Comparison of ENCODE assay signal across 8 cellular contexts in the genomic region with DNA sequence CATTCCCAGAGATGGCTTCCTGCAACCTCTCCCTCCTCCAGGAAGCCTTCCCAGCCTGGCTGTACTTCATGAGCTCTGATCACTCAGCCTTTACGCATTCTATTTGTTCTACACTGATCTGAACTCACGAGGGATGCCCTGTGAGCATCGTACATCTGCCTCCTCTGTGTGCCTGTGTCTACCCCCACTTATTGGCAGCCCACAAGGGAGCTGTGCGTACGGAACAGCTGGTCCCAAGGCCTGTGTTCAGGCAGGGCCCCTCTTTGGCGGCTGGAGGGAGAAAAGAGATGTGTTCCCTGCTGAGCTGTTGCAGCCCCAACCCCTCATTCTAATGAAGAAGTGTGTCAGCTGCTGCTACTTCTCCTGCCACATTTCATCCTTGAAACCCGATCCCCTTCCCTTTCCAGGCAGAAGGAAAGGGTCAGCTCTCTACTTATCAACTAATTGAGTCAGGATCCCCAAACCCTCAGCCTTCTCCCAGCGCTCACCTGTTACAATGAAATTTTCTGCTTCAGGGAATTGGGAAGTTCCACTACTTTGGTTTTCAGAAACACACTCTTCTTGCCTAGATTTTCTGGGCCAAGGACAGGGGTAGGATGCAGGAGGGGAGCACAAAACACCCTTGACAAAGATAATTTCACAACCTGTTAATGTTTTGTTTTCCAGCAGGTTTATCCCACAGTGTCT. TPM values are rescaled to one million over a fixed set of nuclear protein-coding genes. Genes with fewer than 3 reads are reported as not detected.
DNase-seq lines count a peak whose midpoint lies in the region; ATAC-seq and TF ChIP-seq lines count a peak whose summit lies in the region.

No MANE protein-coding gene starts in this region.

- POLR2A ChIA-PET in A673 (lab: Charles Lee; ENCODE audit: low non-redundant PET): no interaction called here

- H3K27me3 ChIP-seq in A673 (replicated peaks; ENCODE audit: insufficient read depth, low read depth, low read length, poor library complexity) (peaks cover 2% of the 10 kb centered on the region), HUES64 (ENCODE audit: insufficient read depth, low read length) (peaks cover 7% of the 10 kb centered on the region), iPS-18a (ENCODE audit: control insufficient read depth, insufficient read depth, low read length) (peaks cover 18% of the 10 kb centered on the region)

- H3K4me1 ChIP-seq in A673 (ENCODE audit: insufficient read depth, low read length, poor library complexity, severe bottlenecking) (peaks cover 46% of the 10 kb centered on the region), HUES64 (ENCODE audit: insufficient read depth, low read length) (peaks cover 27% of the 10 kb centered on the region), iPS-18a (ENCODE audit: control insufficient read depth, low read depth, low read length) (peaks cover 31% of the 10 kb centered on the region)

- H3K9ac ChIP-seq in HUES64 (ENCODE audit: low read depth, low read length) (no peak overlapping the region), iPS-18a (ENCODE audit: low read length) (no peak overlapping the region)

- ATAC-seq in HG03469 (IDR thresholded peaks at IDR 0.05; ENCODE audit: unreplicated experiment): no peak
- no peak for ATAC-seq in HG02885 (IDR thresholded peaks at IDR 0.05; ENCODE audit: poor library complexity, unreplicated experiment)
- ATAC-seq in HG03442 (IDR thresholded peaks at IDR 0.05; ENCODE audit: unreplicated experiment): no peak

- intact Hi-C loops in A673 (cut with micrococcal nuclease; ENCODE audit: unreplicated experiment): no loop called here

- H3K4me3 ChIP-seq in A673 (ENCODE audit: low read depth, low read length, poor library complexity, severe bottlenecking) (no peak overlapping the region), HUES64 (ENCODE audit: low read length) (peak overlapping the region; percentile 31), iPS-18a (ENCODE audit: low read length) (peak overlapping the region; percentile 11)

- peak overlapping the region; percentile 54 for H3K27ac ChIP-seq in A673 (ENCODE audit: low read depth, low read length, poor library complexity, severe bottlenecking)
- peak overlapping the region; percentile 38; the same call in 1 of the 2 replicates for H3K27ac ChIP-seq in HUES64 (ENCODE audit: low read depth, low read length)
- H3K27ac ChIP-seq in iPS-18a (ENCODE audit: low read length): no peak overlapping the region

- H3K36me3 ChIP-seq in A673 (ENCODE audit: insufficient read depth, low read length, poor library complexity, severe bottlenecking) (no peaks in the 10 kb centered on the region), HUES64 (ENCODE audit: insufficient read depth, low read length) (no peaks in the 10 kb centered on the region), iPS-18a (ENCODE audit: control insufficient read depth, low read depth, low read length) (no peaks in the 10 kb centered on the region)

- CTCF ChIA-PET in A673 (lab: Charles Lee): interaction anchor here (0.8 to 0.9 kb wide), 2 partner anchors 11 to 21 kb away, joined by 5 to 7 read pairs; no protein-coding TSS in a partner anchor

- BruUV-seq in A673 (replicated peaks; lab: Mats Ljungman, UMichigan): no TSS peak

- 26% methylated on average over 8 of the region's 8 CpGs for WGBS in HUES64

- H3K9me3 ChIP-seq in A673 (ENCODE audit: low read depth, low read length, poor library complexity, severe bottlenecking): no peaks in the 10 kb centered on the region
- H3K9me3 ChIP-seq in HUES64 (ENCODE audit: insufficient read depth, low read depth, low read length): no peaks in the 10 kb centered on the region
- H3K9me3 ChIP-seq in iPS-18a (ENCODE audit: control insufficient read depth, low read depth, low read length): no peaks in the 10 kb centered on the region

- no peak for TF ChIP-seq CTCF in A673 (conservative IDR thresholded peaks at IDR 0.05; ENCODE audit: low read depth, low read length)

- DNase-seq in A673 (ENCODE audit: low spot score) (peak; percentile 28), NCI-H82 (lab: John Stamatoyannopoulos, UW) (peak; percentile 83), activated gamma-delta T cell treated with Interleukin-2 at 50 U/mL for 16 hours (no peak)

RNA-seq across cellular contexts. Expression of a gene that starts 3.2 kb away (rescaled TPM):
- 0.62 and 0.74 TPM in 2 replicates for total RNA-seq in A673 (2021)
- polyA plus RNA-seq in HUES64 (2013, experiment 1 of 2): 5.3 TPM
- polyA plus RNA-seq in HUES64 (2013, experiment 2 of 2): 4.5 TPM

RNA-seq across cellular contexts. Expression of a gene that starts 19.7 kb away (rescaled TPM):
- 22.8 and 26.1 TPM in 2 replicates for total RNA-seq in A673 (2021)
- 21.2 TPM for polyA plus RNA-seq in HUES64 (2013, experiment 1 of 2)
- 21.4 TPM for polyA plus RNA-seq in HUES64 (2013, experiment 2 of 2)
